In the genomic region with DNA sequence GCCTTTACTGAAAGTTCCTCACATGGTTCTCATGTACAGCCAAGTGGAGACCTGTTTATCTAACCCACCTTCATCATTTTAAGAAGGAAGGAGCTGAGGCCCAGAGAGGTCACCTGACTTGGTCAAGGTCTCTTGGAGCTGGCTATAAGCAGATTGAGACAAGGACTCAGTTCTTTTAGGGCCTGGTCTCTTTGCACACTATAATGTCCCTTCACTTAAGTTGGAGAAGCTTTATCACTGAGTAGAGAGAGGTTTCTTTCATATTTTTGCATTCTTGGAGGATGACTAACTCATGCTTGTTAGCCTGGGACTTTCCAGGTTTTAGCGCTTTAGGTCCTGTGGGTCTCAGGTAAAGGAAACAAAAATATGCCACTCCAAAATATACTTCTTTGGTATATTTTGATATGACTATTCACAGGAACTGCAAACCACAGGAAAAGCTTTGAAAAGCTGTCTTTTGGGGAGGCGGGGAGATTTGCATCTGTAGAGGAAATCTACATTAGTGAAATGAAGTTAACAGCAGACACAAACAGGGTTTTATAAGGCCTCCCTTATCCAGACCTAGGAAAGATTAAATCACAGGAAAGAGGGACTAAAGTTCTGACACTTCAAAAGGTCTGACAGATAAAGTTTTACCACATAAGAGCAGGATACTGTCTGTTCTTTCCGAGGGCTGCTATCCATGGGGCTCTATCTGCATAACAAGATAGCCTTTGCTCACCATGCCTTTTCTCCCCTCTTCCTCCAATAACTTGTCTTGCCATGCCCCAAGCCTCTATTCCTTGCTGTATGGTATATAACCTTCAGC, we compare ENCODE assay signal across 1 cellular context.
TF ChIP-seq lines count a peak whose summit lies in the region.

No MANE protein-coding gene starts in this region.

TF ChIP-seq in GM12878, 131 proteins besides CTCF, POLR2A, EP300 and RAD21 (continued from another document and continues in another):
- TF ChIP-seq SKIL (IDR thresholded peaks at IDR 0.05; ENCODE audit: low read depth, poor library complexity, severe bottlenecking) (peak; percentile 63), ELK1 (IDR thresholded peaks at IDR 0.05; ENCODE audit: low read depth, low read length) (no peak), SMC3 (IDR thresholded peaks at IDR 0.05; ENCODE audit: borderline replicate concordance, low read length) (peak; percentile 18; the same call in 1 of the 2 replicates), STAT3 (IDR thresholded peaks at IDR 0.05; ENCODE audit: low read depth, low read length) (0 out of 2 replicates have a peak, but pooled peaks have one; percentile 39), E2F4 (IDR thresholded peaks at IDR 0.05; ENCODE audit: low read depth, low read length) (no peak), ZSCAN29 (IDR thresholded peaks at IDR 0.05) (no peak), RBBP5 (conservative IDR thresholded peaks at IDR 0.05) (no peak), HDAC6 (IDR thresholded peaks at IDR 0.05; ENCODE audit: unreplicated experiment) (no peak), ATF7 (IDR thresholded peaks at IDR 0.05; ENCODE audit: low read depth) (no peak), CHD2 (IDR thresholded peaks at IDR 0.05; ENCODE audit: borderline replicate concordance, low read depth, low read length) (no peak), GABPA (IDR thresholded peaks at IDR 0.05; ENCODE audit: low read depth) (no peak), RCOR1 (conservative IDR thresholded peaks at IDR 0.05; ENCODE audit: low read depth, low read length) (no peak), ZBTB33 (IDR thresholded peaks at IDR 0.05) (no peak), NR2C2 (IDR thresholded peaks at IDR 0.05; ENCODE audit: borderline replicate concordance, control insufficient read depth, insufficient read length, low read depth) (no peak), NFYA (IDR thresholded peaks at IDR 0.05; ENCODE audit: borderline replicate concordance, low read depth, low read length) (no peak), WRNIP1 (IDR thresholded peaks at IDR 0.05; ENCODE audit: borderline replicate concordance, low read depth, low read length) (no peak), RELA (IDR thresholded peaks at IDR 0.05; ENCODE audit: borderline replicate concordance, partially characterized antibody) (no peak), MEF2B (IDR thresholded peaks at IDR 0.05; ENCODE audit: partially characterized antibody, poor library complexity, severe bottlenecking) (peak; percentile 60), ATF3 (IDR thresholded peaks at IDR 0.05; ENCODE audit: borderline replicate concordance, extremely low read depth, low read depth, low read length) (no peak), ZNF207 (IDR thresholded peaks at IDR 0.05; ENCODE audit: borderline replicate concordance) (no peak), NFIC (IDR thresholded peaks at IDR 0.05; ENCODE audit: low read depth, low read length) (peak; percentile 91), CREB1 (IDR thresholded peaks at IDR 0.05; ENCODE audit: low read depth) (no peak), ZNF622 (IDR thresholded peaks at IDR 0.05) (no peak), STAT1 (conservative IDR thresholded peaks at IDR 0.05) (no peak), ZNF384 (IDR thresholded peaks at IDR 0.05; ENCODE audit: borderline replicate concordance, low read depth, low read length) (no peak), NR2F1 (conservative IDR thresholded peaks at IDR 0.05) (peak; percentile 51; the same call in 1 of the 2 replicates), IRF4 (IDR thresholded peaks at IDR 0.05; ENCODE audit: low read depth, low read length) (no peak), SREBF1 (IDR thresholded peaks at IDR 0.05; ENCODE audit: low read length) (no peak), TARDBP (IDR thresholded peaks at IDR 0.05; ENCODE audit: borderline replicate concordance) (no peak), LARP7 (IDR thresholded peaks at IDR 0.05) (no peak), CHD1 (IDR thresholded peaks at IDR 0.05; ENCODE audit: low read depth, low read length) (no peak), ZNF592 (IDR thresholded peaks at IDR 0.05) (no peak), ZNF274 (IDR thresholded peaks at IDR 0.05; ENCODE audit: insufficient read depth, insufficient read length) (no peak), CBX3 (IDR thresholded peaks at IDR 0.05; ENCODE audit: borderline replicate concordance, low read depth) (no peak), SMARCA5 (IDR thresholded peaks at IDR 0.05) (peak; percentile 75), IRF3 (IDR thresholded peaks at IDR 0.05) (no peak), SP1 (IDR thresholded peaks at IDR 0.05; ENCODE audit: low read depth, low read length) (no peak)
- TF ChIP-seq, protein P1, sequence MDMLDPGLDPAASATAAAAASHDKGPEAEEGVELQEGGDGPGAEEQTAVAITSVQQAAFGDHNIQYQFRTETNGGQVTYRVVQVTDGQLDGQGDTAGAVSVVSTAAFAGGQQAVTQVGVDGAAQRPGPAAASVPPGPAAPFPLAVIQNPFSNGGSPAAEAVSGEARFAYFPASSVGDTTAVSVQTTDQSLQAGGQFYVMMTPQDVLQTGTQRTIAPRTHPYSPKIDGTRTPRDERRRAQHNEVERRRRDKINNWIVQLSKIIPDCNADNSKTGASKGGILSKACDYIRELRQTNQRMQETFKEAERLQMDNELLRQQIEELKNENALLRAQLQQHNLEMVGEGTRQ (IDR thresholded peaks at IDR 0.05; ENCODE audit: borderline replicate concordance, low read depth, low read length) = no peak
- TF ChIP-seq, protein P2, sequence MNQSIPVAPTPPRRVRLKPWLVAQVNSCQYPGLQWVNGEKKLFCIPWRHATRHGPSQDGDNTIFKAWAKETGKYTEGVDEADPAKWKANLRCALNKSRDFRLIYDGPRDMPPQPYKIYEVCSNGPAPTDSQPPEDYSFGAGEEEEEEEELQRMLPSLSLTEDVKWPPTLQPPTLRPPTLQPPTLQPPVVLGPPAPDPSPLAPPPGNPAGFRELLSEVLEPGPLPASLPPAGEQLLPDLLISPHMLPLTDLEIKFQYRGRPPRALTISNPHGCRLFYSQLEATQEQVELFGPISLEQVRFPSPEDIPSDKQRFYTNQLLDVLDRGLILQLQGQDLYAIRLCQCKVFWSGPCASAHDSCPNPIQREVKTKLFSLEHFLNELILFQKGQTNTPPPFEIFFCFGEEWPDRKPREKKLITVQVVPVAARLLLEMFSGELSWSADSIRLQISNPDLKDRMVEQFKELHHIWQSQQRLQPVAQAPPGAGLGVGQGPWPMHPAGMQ (IDR thresholded peaks at IDR 0.05; ENCODE audit: borderline replicate concordance) = no peak
- TF ChIP-seq, protein P3, sequence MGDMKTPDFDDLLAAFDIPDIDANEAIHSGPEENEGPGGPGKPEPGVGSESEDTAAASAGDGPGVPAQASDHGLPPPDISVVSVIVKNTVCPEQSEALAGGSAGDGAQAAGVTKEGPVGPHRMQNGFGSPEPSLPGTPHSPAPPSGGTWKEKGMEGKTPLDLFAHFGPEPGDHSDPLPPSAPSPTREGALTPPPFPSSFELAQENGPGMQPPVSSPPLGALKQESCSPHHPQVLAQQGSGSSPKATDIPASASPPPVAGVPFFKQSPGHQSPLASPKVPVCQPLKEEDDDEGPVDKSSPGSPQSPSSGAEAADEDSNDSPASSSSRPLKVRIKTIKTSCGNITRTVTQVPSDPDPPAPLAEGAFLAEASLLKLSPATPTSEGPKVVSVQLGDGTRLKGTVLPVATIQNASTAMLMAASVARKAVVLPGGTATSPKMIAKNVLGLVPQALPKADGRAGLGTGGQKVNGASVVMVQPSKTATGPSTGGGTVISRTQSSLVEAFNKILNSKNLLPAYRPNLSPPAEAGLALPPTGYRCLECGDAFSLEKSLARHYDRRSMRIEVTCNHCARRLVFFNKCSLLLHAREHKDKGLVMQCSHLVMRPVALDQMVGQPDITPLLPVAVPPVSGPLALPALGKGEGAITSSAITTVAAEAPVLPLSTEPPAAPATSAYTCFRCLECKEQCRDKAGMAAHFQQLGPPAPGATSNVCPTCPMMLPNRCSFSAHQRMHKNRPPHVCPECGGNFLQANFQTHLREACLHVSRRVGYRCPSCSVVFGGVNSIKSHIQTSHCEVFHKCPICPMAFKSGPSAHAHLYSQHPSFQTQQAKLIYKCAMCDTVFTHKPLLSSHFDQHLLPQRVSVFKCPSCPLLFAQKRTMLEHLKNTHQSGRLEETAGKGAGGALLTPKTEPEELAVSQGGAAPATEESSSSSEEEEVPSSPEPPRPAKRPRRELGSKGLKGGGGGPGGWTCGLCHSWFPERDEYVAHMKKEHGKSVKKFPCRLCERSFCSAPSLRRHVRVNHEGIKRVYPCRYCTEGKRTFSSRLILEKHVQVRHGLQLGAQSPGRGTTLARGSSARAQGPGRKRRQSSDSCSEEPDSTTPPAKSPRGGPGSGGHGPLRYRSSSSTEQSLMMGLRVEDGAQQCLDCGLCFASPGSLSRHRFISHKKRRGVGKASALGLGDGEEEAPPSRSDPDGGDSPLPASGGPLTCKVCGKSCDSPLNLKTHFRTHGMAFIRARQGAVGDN (IDR thresholded peaks at IDR 0.05) = no peak
